ENCODE assay signal across 10 cellular contexts in the genomic region with DNA sequence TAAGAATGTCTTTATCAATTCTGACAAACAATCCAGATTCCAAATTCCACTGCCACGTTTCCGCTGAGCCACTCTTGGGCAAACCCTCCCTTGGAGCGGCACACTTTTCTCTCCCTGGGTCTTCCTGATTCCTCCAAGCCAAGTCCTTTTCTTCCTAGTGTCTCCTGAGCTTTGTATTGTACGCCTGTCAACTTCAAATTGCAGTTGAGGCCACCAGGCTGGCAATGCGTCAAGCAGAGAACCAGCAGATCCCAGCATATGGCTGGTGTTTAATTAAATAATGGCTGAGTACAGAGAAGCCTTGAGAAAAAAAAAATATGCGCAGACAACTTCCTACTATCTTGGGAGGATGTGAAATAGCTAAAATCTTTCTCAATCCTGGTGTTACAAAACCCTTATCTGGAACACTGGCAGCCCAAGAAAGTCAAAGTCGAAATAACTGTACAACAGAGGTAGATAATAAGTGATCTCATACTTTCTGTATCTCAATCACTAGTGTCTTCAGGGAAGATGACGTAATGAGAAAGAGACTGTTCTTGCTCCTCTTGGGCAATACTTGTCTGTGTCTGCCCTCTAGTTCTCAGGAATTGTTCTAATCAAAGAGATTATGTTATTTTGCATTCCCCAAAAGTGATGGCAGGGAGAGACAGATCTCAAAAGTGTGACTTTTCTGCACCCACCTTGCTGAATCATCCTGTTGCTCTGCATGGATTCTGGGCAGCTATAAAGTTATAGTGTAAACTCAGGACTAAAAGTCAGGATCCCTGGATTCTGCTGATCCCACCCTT.
DNase-seq lines count a peak whose midpoint lies in the region; ATAC-seq, FAIRE-seq and TF ChIP-seq lines count a peak whose summit lies in the region.
"Had no signal": no experiment of that assay in that cellular context is flagged by ENCODE, and none has a peak within 500 bp of the region (broad histone marks: within the 10 kb centered on the region; RNA-seq: fewer than 3 reads in every experiment).

No MANE protein-coding gene starts in this region.

- H3K36me3 Mint-ChIP-seq in nephron progenitor cell (ENCODE audit: low read depth), result no peaks in the 10 kb centered on the region

- POLR2A ChIA-PET in HEK293T (lab: Yijun Ruan, JAX), result no interaction called here

- H3K27ac ChIP-seq in epithelial cell of prostate, result no peak overlapping the region

- H3K4me3 Mint-ChIP-seq in nephron progenitor cell, result no peak overlapping the region

- H3K27me3 Mint-ChIP-seq in nephron progenitor cell (ENCODE audit: low read depth, poor library complexity), result no peaks in the 10 kb centered on the region

- no peak for TF ChIP-seq CTCF in nephron progenitor cell (IDR thresholded peaks at IDR 0.05)

- no peak for FAIRE-seq in GM19239 (lab: Jason Lieb, UNC)
- FAIRE-seq: keratinocyte had no signal

- CTCF ChIA-PET in HEK293T (lab: Yijun Ruan, JAX), result no interaction called here

- H3K9me3 Mint-ChIP-seq in nephron progenitor cell, result no peaks in the 10 kb centered on the region

- peaks cover 16% of the 10 kb centered on the region for H3K4me1 Mint-ChIP-seq in nephron progenitor cell

- peak overlapping the region; percentile 6 for H3K27ac Mint-ChIP-seq in nephron progenitor cell

- no peak for ATAC-seq in GM18502 (IDR thresholded peaks at IDR 0.05; ENCODE audit: poor library complexity, unreplicated experiment)

- DNase-seq in CD1c-positive myeloid dendritic cell (ENCODE audit: extremely low spot score) (peak; percentile 89), NCI-H446 treated with DMSO at 0.1 percent for 48 hours (lab: John Stamatoyannopoulos, UW) (peak; percentile 16), epithelial cell of prostate (ENCODE audit: low read depth, low spot score) (peak; percentile 48), nephron progenitor cell (no peak), HEK293T (ENCODE audit: extremely low spot score) (no peak), GM19239 (ENCODE audit: insufficient read length, low spot score) (no peak), epidermal melanocyte (ENCODE audit: insufficient read length, low spot score) (no peak)
- DNase-seq: NCI-H146 had no signal

TF ChIP-seq in HEK293T, 16 proteins besides CTCF, POLR2A, EP300 and RAD21:
- TF ChIP-seq TARDBP (IDR thresholded peaks at IDR 0.05) (no peak), ARNT (IDR thresholded peaks at IDR 0.05) (no peak), SUZ12 (IDR thresholded peaks at IDR 0.05) (no peak), L3MBTL2 (conservative IDR thresholded peaks at IDR 0.05) (no peak), FOXK2 (IDR thresholded peaks at IDR 0.05) (no peak), CTBP1 (IDR thresholded peaks at IDR 0.05; ENCODE audit: borderline replicate concordance) (no peak), ELF4 (IDR thresholded peaks at IDR 0.05) (no peak), HDGF (IDR thresholded peaks at IDR 0.05; ENCODE audit: borderline replicate concordance) (no peak), FOXM1 (IDR thresholded peaks at IDR 0.05; ENCODE audit: borderline replicate concordance) (no peak), BHLHE40 (IDR thresholded peaks at IDR 0.05; ENCODE audit: borderline replicate concordance) (no peak), NFRKB (IDR thresholded peaks at IDR 0.05) (no peak), LEF1 (IDR thresholded peaks at IDR 0.05; ENCODE audit: borderline replicate concordance) (no peak), ZNF384 (IDR thresholded peaks at IDR 0.05) (no peak), SP1 (IDR thresholded peaks at IDR 0.05) (no peak), FOXA1 (IDR thresholded peaks at IDR 0.05) (no peak)
- TF ChIP-seq, protein P1, sequence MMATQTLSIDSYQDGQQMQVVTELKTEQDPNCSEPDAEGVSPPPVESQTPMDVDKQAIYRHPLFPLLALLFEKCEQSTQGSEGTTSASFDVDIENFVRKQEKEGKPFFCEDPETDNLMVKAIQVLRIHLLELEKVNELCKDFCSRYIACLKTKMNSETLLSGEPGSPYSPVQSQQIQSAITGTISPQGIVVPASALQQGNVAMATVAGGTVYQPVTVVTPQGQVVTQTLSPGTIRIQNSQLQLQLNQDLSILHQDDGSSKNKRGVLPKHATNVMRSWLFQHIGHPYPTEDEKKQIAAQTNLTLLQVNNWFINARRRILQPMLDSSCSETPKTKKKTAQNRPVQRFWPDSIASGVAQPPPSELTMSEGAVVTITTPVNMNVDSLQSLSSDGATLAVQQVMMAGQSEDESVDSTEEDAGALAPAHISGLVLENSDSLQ (IDR thresholded peaks at IDR 0.05), result no peak

Comparison
In these comparisons a context has a peak if more than half of its experiments do, and no peak if none do; other contexts are left out.
1. DNase-seq: peak in CD1c-positive myeloid dendritic cell (single experiment), NCI-H446 treated with DMSO at 0.1 percent for 48 hours (single experiment) and epithelial cell of prostate (single experiment); none in nephron progenitor cell (single experiment), HEK293T (single experiment), GM19239 (single experiment) and epidermal melanocyte (single experiment).